In genomic region chr19:48481846-48482639, GRCh38 we compare ENCODE assay signal across 10 cellular contexts. TPM values are rescaled to one million over a fixed set of nuclear protein-coding genes. Genes with fewer than 3 reads are reported as not detected.
DNase-seq lines count a peak whose midpoint lies in the region; ATAC-seq and TF ChIP-seq lines count a peak whose summit lies in the region.
"Had no signal": no experiment of that assay in that cellular context is flagged by ENCODE, and none has a peak within 500 bp of the region (broad histone marks: within the 10 kb centered on the region; RNA-seq: fewer than 3 reads in every experiment).

No MANE protein-coding gene starts in this region.

- H3K4me1 Mint-ChIP-seq in CD8-positive, alpha-beta memory T cell, result peaks cover 11 to 23% (median 20%) of the 10 kb centered on the region in 3 donors
- peaks cover 13 to 26% (median 19%) of the 10 kb centered on the region in 3 donors for H3K4me1 Mint-ChIP-seq in T-cell
- peaks cover 12% of the 10 kb centered on the region for H3K4me1 Mint-ChIP-seq in activated T-helper 2 cell treated with anti-CD3 and anti-CD28 coated beads, Interferon-gamma antibody, Interleukin-2, Interleukin-4, amounts not matched to agents 10 μg/mL and 5 μg/mL and 100 μg/mL, durations not matched to agents 14 hours and 24 hours and 36 hours (ENCODE audit: low read depth)

- H3K9me3 Mint-ChIP-seq in CD8-positive, alpha-beta memory T cell, result no peaks in the 10 kb centered on the region
- no peaks in the 10 kb centered on the region for H3K9me3 Mint-ChIP-seq in T-cell
- no peaks in the 10 kb centered on the region for H3K9me3 Mint-ChIP-seq in activated T-helper 2 cell treated with anti-CD3 and anti-CD28 coated beads, Interferon-gamma antibody, Interleukin-2, Interleukin-4, amounts not matched to agents 10 μg/mL and 5 μg/mL and 100 μg/mL, durations not matched to agents 14 hours and 24 hours and 36 hours
- H3K9me3 Mint-ChIP-seq: activated CD4-positive, alpha-beta memory T cell treated with anti-CD3 and anti-CD28 coated beads for 36 hours had no signal

- CTCF ChIA-PET in AG04450 (lab: Charles Lee) (interaction anchor here (1.2 to 1.5 kb wide), 2 partner anchors 8 to 102 kb away, joined by 3 to 8 read pairs; no protein-coding TSS in a partner anchor), T-cell (lab: Charles Lee) (no interaction called here)
- CTCF ChIA-PET in CD8-positive, alpha-beta memory T cell (lab: Charles Lee), result interaction anchor here (4.1 kb wide), 1 partner anchor 8 kb away, joined by 36 read pairs; no protein-coding TSS in a partner anchor

- ATAC-seq in T-cell (replicated peaks in 1 of 4) (no peak), GM19395 (IDR thresholded peaks at IDR 0.05; ENCODE audit: unreplicated experiment) (no peak), GM18517 (IDR thresholded peaks at IDR 0.05; ENCODE audit: unreplicated experiment) (no peak)

- no peak for DNase-seq in AG04450 (ENCODE audit: low read depth, low spot score)
- no peak for DNase-seq in CD8-positive, alpha-beta memory T cell
- DNase-seq in T-cell, result no peak
- DNase-seq in fibroblast of peridontal ligament (ENCODE audit: extremely low read depth), result peak; percentile 57
- no peak for DNase-seq in stimulated activated CD4-positive, alpha-beta T cell treated with anti-CD3 and anti-CD28 coated beads, Interleukin-4, amount 100 ng/mL, for 4 hours
- DNase-seq in activated T-helper 2 cell treated with anti-CD3 and anti-CD28 coated beads, Interferon-gamma antibody, Interleukin-2, Interleukin-4, amounts not matched to agents 10 μg/mL and 5 μg/mL and 100 μg/mL, durations not matched to agents 14 hours and 24 hours and 36 hours (ENCODE audit: low spot score), result no peak
- DNase-seq: activated CD4-positive, alpha-beta memory T cell treated with anti-CD3 and anti-CD28 coated beads for 36 hours had no signal

- peaks cover 0 to 2% of the 10 kb centered on the region in 2 donors for H3K27me3 Mint-ChIP-seq in CD8-positive, alpha-beta memory T cell
- H3K27me3 Mint-ChIP-seq in T-cell, result no peaks in the 10 kb centered on the region
- H3K27me3 Mint-ChIP-seq in activated T-helper 2 cell treated with anti-CD3 and anti-CD28 coated beads, Interferon-gamma antibody, Interleukin-2, Interleukin-4, amounts not matched to agents 10 μg/mL and 5 μg/mL and 100 μg/mL, durations not matched to agents 14 hours and 24 hours and 36 hours (ENCODE audit: low read depth), result no peaks in the 10 kb centered on the region
- H3K27me3 Mint-ChIP-seq: activated CD4-positive, alpha-beta memory T cell treated with anti-CD3 and anti-CD28 coated beads for 36 hours had no signal

- H3K4me1 ChIP-seq in CD8-positive, alpha-beta memory T cell (ENCODE audit: insufficient read depth, low read length), result peaks cover 10% of the 10 kb centered on the region

- H3K36me3 Mint-ChIP-seq in CD8-positive, alpha-beta memory T cell, result peaks cover 0 to 15% (median 4%) of the 10 kb centered on the region in 3 donors
- no peaks in the 10 kb centered on the region for H3K36me3 Mint-ChIP-seq in T-cell
- peaks cover 8% of the 10 kb centered on the region for H3K36me3 Mint-ChIP-seq in activated T-helper 2 cell treated with anti-CD3 and anti-CD28 coated beads, Interferon-gamma antibody, Interleukin-2, Interleukin-4, amounts not matched to agents 10 μg/mL and 5 μg/mL and 100 μg/mL, durations not matched to agents 14 hours and 24 hours and 36 hours (ENCODE audit: low read depth)

- no peaks in the 10 kb centered on the region; the same call in 1 of the 2 replicates for H3K9me3 ChIP-seq in AG04450 (ENCODE audit: control insufficient read depth, insufficient read depth, low read length)
- no peaks in the 10 kb centered on the region for H3K9me3 ChIP-seq in CD8-positive, alpha-beta memory T cell (ENCODE audit: low read length)

- intact Hi-C loops in activated T-helper 2 cell treated with anti-CD3 and anti-CD28 coated beads, Interferon-gamma antibody, Interleukin-2, Interleukin-4, amounts not matched to agents 10 μg/mL and 5 μg/mL and 100 μg/mL, durations not matched to agents 14 hours and 24 hours and 36 hours (cut with micrococcal nuclease), result no loop called here

- peak overlapping the region in 4 of 8 donors; percentile 17 to 46 (median 36) for H3K27ac Mint-ChIP-seq in CD8-positive, alpha-beta memory T cell
- peak overlapping the region; percentile 70 to 74 for H3K27ac Mint-ChIP-seq in T-cell
- H3K27ac Mint-ChIP-seq in activated T-helper 2 cell treated with anti-CD3 and anti-CD28 coated beads, Interferon-gamma antibody, Interleukin-2, Interleukin-4, amounts not matched to agents 10 μg/mL and 5 μg/mL and 100 μg/mL, durations not matched to agents 14 hours and 24 hours and 36 hours, result no peak overlapping the region

- TF ChIP-seq CTCF in AG04450 (IDR thresholded peaks at IDR 0.05; ENCODE audit: low read depth, low read length), result no peak

- no peaks in the 10 kb centered on the region for H3K27me3 ChIP-seq in AG04450 (ENCODE audit: control insufficient read depth, insufficient read depth, low read length)
- H3K27me3 ChIP-seq in CD8-positive, alpha-beta memory T cell (ENCODE audit: insufficient read depth, low read length, poor library complexity, severe bottlenecking), result no peaks in the 10 kb centered on the region

- no peaks in the 10 kb centered on the region for H3K36me3 ChIP-seq in CD8-positive, alpha-beta memory T cell (ENCODE audit: insufficient read depth, low read length)

- POLR2A ChIA-PET in AG04450 (lab: Yijun Ruan, JAX), result interaction anchor here (1.0 to 1.1 kb wide), 2 partner anchors 10 to 148 kb away, joined by 3 to 4 read pairs; no protein-coding TSS in a partner anchor
- POLR2A ChIA-PET in CD8-positive, alpha-beta memory T cell (lab: Charles Lee), result interaction anchor here (0.8 to 1.1 kb wide), 2 partner anchors 12 to 278 kb away, joined by 3 to 4 read pairs; no protein-coding TSS in a partner anchor
- POLR2A ChIA-PET in T-cell (lab: Charles Lee), result interaction anchor here in 1 of 2 donors (0.5 kb wide), 1 partner anchor 1193 kb away, joined by 3 read pairs; no protein-coding TSS in a partner anchor

- peak overlapping the region; percentile 11 for H3K27ac ChIP-seq in AG04450 (ENCODE audit: low read depth, low read length)
- no peak overlapping the region for H3K27ac ChIP-seq in CD8-positive, alpha-beta memory T cell (ENCODE audit: low read depth, low read length)
- H3K27ac ChIP-seq: HL-60 had no signal

- no peak overlapping the region for H3K4me3 ChIP-seq in AG04450 (ENCODE audit: low read depth, low read length)
- no peak overlapping the region for H3K4me3 ChIP-seq in CD8-positive, alpha-beta memory T cell (ENCODE audit: low read length)

- H3K4me3 Mint-ChIP-seq in CD8-positive, alpha-beta memory T cell, result peak overlapping the region in 6 of 7 donors; percentile 11 to 88 (median 80)
- peak overlapping the region; percentile 31 to 89 (median 83) for H3K4me3 Mint-ChIP-seq in T-cell
- H3K4me3 Mint-ChIP-seq in activated T-helper 2 cell treated with anti-CD3 and anti-CD28 coated beads, Interferon-gamma antibody, Interleukin-2, Interleukin-4, amounts not matched to agents 10 μg/mL and 5 μg/mL and 100 μg/mL, durations not matched to agents 14 hours and 24 hours and 36 hours (ENCODE audit: low read depth), result no peak overlapping the region

RNA-seq across cellular contexts. Expression of gene CYTH2, which starts 12.9 kb away (rescaled TPM):
- 29.3 and 35.6 TPM in 2 replicates for polyA plus RNA-seq in AG04450 (2011; rRNA removed)
- 38.7 and 57.2 TPM in 2 replicates for polyA minus RNA-seq in AG04450 (2011; rRNA and poly(A)+ RNA removed)
- 10 to 100 TPM; 30.7 to 33.3 TPM for total RNA-seq in CD8-positive, alpha-beta memory T cell
- polyA plus RNA-seq in CD8-positive, alpha-beta memory T cell, result 34.8 TPM
- 10 to 100 TPM; 37.8 to 81.5 (median 70.6) TPM for total RNA-seq in T-cell
- 37.7 and 38.6 TPM in 2 replicates for total RNA-seq in activated T-helper 2 cell treated with anti-CD3 and anti-CD28 coated beads, Interferon-gamma antibody, Interleukin-2, Interleukin-4, amounts not matched to agents 10 μg/mL and 5 μg/mL and 100 μg/mL, durations not matched to agents 14 hours and 24 hours and 36 hours

RNA-seq across cellular contexts. Expression of gene KCNJ14, which starts 26.7 kb away (rescaled TPM):
- polyA plus RNA-seq in AG04450 (2011; rRNA removed), result 0.20 and 0.25 TPM in 2 replicates
- polyA minus RNA-seq in AG04450 (2011; rRNA and poly(A)+ RNA removed), result 0.35 and 0.41 TPM in 2 replicates
- 1 to 10 TPM; 1.8 to 2.0 TPM for total RNA-seq in CD8-positive, alpha-beta memory T cell
- 0.12 TPM for polyA plus RNA-seq in CD8-positive, alpha-beta memory T cell
- total RNA-seq in T-cell, result 1 to 10 TPM; 2.6 to 3.5 (median 3.2) TPM
- 2.0 and 2.1 TPM in 2 replicates for total RNA-seq in activated T-helper 2 cell treated with anti-CD3 and anti-CD28 coated beads, Interferon-gamma antibody, Interleukin-2, Interleukin-4, amounts not matched to agents 10 μg/mL and 5 μg/mL and 100 μg/mL, durations not matched to agents 14 hours and 24 hours and 36 hours

RNA-seq across cellular contexts. Expression of gene LMTK3, which starts 29.6 kb away (rescaled TPM):
- polyA plus RNA-seq in AG04450 (2011; rRNA removed), result 0.25 TPM in 2 replicates
- 0.17 and 0.55 TPM in 2 replicates for polyA minus RNA-seq in AG04450 (2011; rRNA and poly(A)+ RNA removed)
- total RNA-seq in CD8-positive, alpha-beta memory T cell, result 1 to 10 TPM; 4.6 to 4.7 TPM
- polyA plus RNA-seq in CD8-positive, alpha-beta memory T cell, result not detected
- total RNA-seq in T-cell, result 10 to 100 TPM; 17.5 to 28.2 (median 23.5) TPM
- 3.1 and 5.1 TPM in 2 replicates for total RNA-seq in activated T-helper 2 cell treated with anti-CD3 and anti-CD28 coated beads, Interferon-gamma antibody, Interleukin-2, Interleukin-4, amounts not matched to agents 10 μg/mL and 5 μg/mL and 100 μg/mL, durations not matched to agents 14 hours and 24 hours and 36 hours

RNA-seq across cellular contexts. Expression of gene GRWD1, which starts 36.3 kb away (rescaled TPM):
- polyA plus RNA-seq in AG04450 (2011; rRNA removed), result 15.2 and 16.0 TPM in 2 replicates
- polyA minus RNA-seq in AG04450 (2011; rRNA and poly(A)+ RNA removed), result 11.6 TPM in 2 replicates
- total RNA-seq in CD8-positive, alpha-beta memory T cell, result 100 to 1,000 TPM; 105 to 107 TPM
- polyA plus RNA-seq in CD8-positive, alpha-beta memory T cell, result 45.6 TPM
- 10 to 100 TPM; 29.7 to 55.2 (median 42.6) TPM for total RNA-seq in T-cell
- 77.6 and 77.8 TPM in 2 replicates for total RNA-seq in activated T-helper 2 cell treated with anti-CD3 and anti-CD28 coated beads, Interferon-gamma antibody, Interleukin-2, Interleukin-4, amounts not matched to agents 10 μg/mL and 5 μg/mL and 100 μg/mL, durations not matched to agents 14 hours and 24 hours and 36 hours

Comparison
In these comparisons a context has a peak if more than half of its experiments do, and no peak if none do; other contexts are left out.
1. CTCF ChIA-PET loops: an anchor here in AG04450 (1.2 to 1.5 kb wide) and CD8-positive, alpha-beta memory T cell (4.1 kb wide); none called in T-cell.